In genomic region chr22:37617431-37617830, GRCh38 we compare ENCODE assay signal across 2 cellular contexts.
TF ChIP-seq lines count a peak whose summit lies in the region.

No MANE protein-coding gene starts in this region.

TF ChIP-seq in IMR-90, 13 proteins besides CTCF, POLR2A, EP300 and RAD21:
- TF ChIP-seq NFE2L2 (IDR thresholded peaks at IDR 0.05; ENCODE audit: low read depth, low read length) (no peak), SMC3 (IDR thresholded peaks at IDR 0.05; ENCODE audit: low read depth, low read length) (no peak), FOS (IDR thresholded peaks at IDR 0.05; ENCODE audit: low read depth, low read length) (no peak), MAZ (IDR thresholded peaks at IDR 0.05; ENCODE audit: borderline replicate concordance, low read depth, low read length) (no peak), BHLHE40 (IDR thresholded peaks at IDR 0.05; ENCODE audit: low read depth, low read length) (no peak), RCOR1 (IDR thresholded peaks at IDR 0.05; ENCODE audit: insufficient replicate concordance, low read length) (no peak), CHD1 (IDR thresholded peaks at IDR 0.05; ENCODE audit: low read depth, low read length) (no peak), ELK1 (IDR thresholded peaks at IDR 0.05; ENCODE audit: borderline replicate concordance, low read depth, low read length) (no peak), RFX5 (IDR thresholded peaks at IDR 0.05; ENCODE audit: low read depth, low read length) (no peak), USF2 (IDR thresholded peaks at IDR 0.05; ENCODE audit: low read depth, low read length) (no peak), MXI1 (IDR thresholded peaks at IDR 0.05; ENCODE audit: borderline replicate concordance, low read depth, low read length) (no peak), CEBPB (IDR thresholded peaks at IDR 0.05; ENCODE audit: low read depth, low read length) (no peak), MAFK (IDR thresholded peaks at IDR 0.05; ENCODE audit: low read depth, low read length) (no peak)
TF ChIP-seq in IMR-90: peak in this region for 0.

TF ChIP-seq in K562, 482 proteins besides CTCF, POLR2A, EP300 and RAD21:
- TF ChIP-seq HCFC1 (IDR thresholded peaks at IDR 0.05; ENCODE audit: low read depth, low read length) (no peak), ZNF121 (CRISPR knock-in tag; conservative IDR thresholded peaks at IDR 0.05) (peak; percentile 75)
